Comparison of ENCODE assay signal across 8 cellular contexts in genomic region chr15:74635228-74635627, GRCh38. TPM values are rescaled to one million over a fixed set of nuclear protein-coding genes. Genes with fewer than 3 reads are reported as not detected.
DNase-seq lines count a peak whose midpoint lies in the region; ATAC-seq and TF ChIP-seq lines count a peak whose summit lies in the region.

No MANE protein-coding gene starts in this region.

- no peaks in the 10 kb centered on the region for H3K9me3 ChIP-seq in colonic mucosa

- H3K9me3 Mint-ChIP-seq in activated CD4-positive, alpha-beta T cell treated with anti-CD3 and anti-CD28 coated beads, Interleukin-2, amount 10 ng/mL, durations not matched to agents 7 days and 5 days = no peaks in the 10 kb centered on the region

- peaks cover 3% of the 10 kb centered on the region for H3K4me1 Mint-ChIP-seq in activated CD4-positive, alpha-beta T cell treated with anti-CD3 and anti-CD28 coated beads, Interleukin-2, amount 10 ng/mL, durations not matched to agents 7 days and 5 days

- no peak for DNase-seq in AG09309 (ENCODE audit: low read depth)
- peak; percentile 75 for DNase-seq in NCI-H460 (ENCODE audit: extremely low read depth, low read depth)
- DNase-seq in activated CD4-positive, alpha-beta T cell treated with anti-CD3 and anti-CD28 coated beads, Interleukin-2, amount 10 ng/mL, durations not matched to agents 7 days and 5 days = peak; percentile 82
- DNase-seq in colonic mucosa = peak; percentile 74
- peak; percentile 79 for DNase-seq in medulla oblongata (ENCODE audit: extremely low spot score)
- peak; percentile 28 to 52 for DNase-seq in stimulated activated CD8-positive, alpha-beta memory T cell treated with anti-CD3 and anti-CD28 coated beads, Interleukin-15, amount 100 ng/mL, for 4 hours (ENCODE audit: low read depth in 2 of 2)

- H3K36me3 Mint-ChIP-seq in activated CD4-positive, alpha-beta T cell treated with anti-CD3 and anti-CD28 coated beads, Interleukin-2, amount 10 ng/mL, durations not matched to agents 7 days and 5 days (ENCODE audit: low read depth) = peaks cover 28% of the 10 kb centered on the region

- H3K4me1 ChIP-seq in colonic mucosa = no peaks in the 10 kb centered on the region

- ATAC-seq in GM18861 (IDR thresholded peaks at IDR 0.05; ENCODE audit: unreplicated experiment) (peak; percentile 57), HG03196 (IDR thresholded peaks at IDR 0.05; ENCODE audit: unreplicated experiment) (no peak)

- TF ChIP-seq CTCF in AG09309 (IDR thresholded peaks at IDR 0.05; ENCODE audit: control insufficient read depth, insufficient read depth, low read depth, low read length, missing control alignments) = peak; percentile 83
- TF ChIP-seq CTCF in colonic mucosa (IDR thresholded peaks at IDR 0.05) = peak; percentile 88

- intact Hi-C loops in colonic mucosa (cut with DNase I) = loop anchor here (1.0 to 10.0 kb wide), 2 partner anchors 134 to 320 kb away; partner anchors contain the start of gene RPP25

- H3K36me3 ChIP-seq in colonic mucosa = peaks cover 8% of the 10 kb centered on the region

- H3K27me3 Mint-ChIP-seq in activated CD4-positive, alpha-beta T cell treated with anti-CD3 and anti-CD28 coated beads, Interleukin-2, amount 10 ng/mL, durations not matched to agents 7 days and 5 days = no peaks in the 10 kb centered on the region

- no peak overlapping the region for H3K27ac ChIP-seq in colonic mucosa

- H3K4me3 ChIP-seq in AG09309 (ENCODE audit: control insufficient read depth, low read depth, low read length) (no peak overlapping the region), colonic mucosa (no peak overlapping the region)

- H3K27ac Mint-ChIP-seq in activated CD4-positive, alpha-beta T cell treated with anti-CD3 and anti-CD28 coated beads, Interleukin-2, amount 10 ng/mL, durations not matched to agents 7 days and 5 days = no peak overlapping the region

- H3K4me3 Mint-ChIP-seq in activated CD4-positive, alpha-beta T cell treated with anti-CD3 and anti-CD28 coated beads, Interleukin-2, amount 10 ng/mL, durations not matched to agents 7 days and 5 days = no peak overlapping the region

- H3K27me3 ChIP-seq in colonic mucosa = no peaks in the 10 kb centered on the region

- POLR2A ChIA-PET in activated CD4-positive, alpha-beta T cell treated with anti-CD3 and anti-CD28 coated beads, Interleukin-2, amount 10 ng/mL, durations not matched to agents 7 days and 5 days (lab: Charles Lee) = no interaction called here

- no peak overlapping the region for H3K9ac ChIP-seq in colonic mucosa (ENCODE audit: low read depth in 2 of 2, low read length in 2 of 2)

- CTCF ChIA-PET in activated CD4-positive, alpha-beta T cell treated with anti-CD3 and anti-CD28 coated beads, Interleukin-2, amount 10 ng/mL, durations not matched to agents 7 days and 5 days (lab: Charles Lee) = interaction anchor here (0.6 to 14.4 kb wide), 20 partner anchors 10 to 802 kb away, joined by 3 to 144 read pairs (median 4); partner anchors contain the start of genes CLK3 and ULK3

RNA-seq across cellular contexts. Expression of gene CLK3, which starts 19.6 kb away (rescaled TPM):
- 37.8 and 49.8 TPM in 2 replicates for total RNA-seq in NCI-H460 (2014; rRNA removed; shearing (Covaris generic))
- 76.7 and 110 TPM in 2 replicates for polyA plus RNA-seq in NCI-H460 (2014; cell fraction: nucleus; rRNA removed)
- total RNA-seq in activated CD4-positive, alpha-beta T cell treated with anti-CD3 and anti-CD28 coated beads, Interleukin-2, amount 10 ng/mL, durations not matched to agents 7 days and 5 days = 100 to 1,000 TPM; 126 to 134 TPM
- 10 to 100 TPM; 83.5 to 88.9 TPM for total RNA-seq in colonic mucosa
